8 cellular contexts compared by ENCODE assay signal in genomic region chr19:9934132-9934950, GRCh38. TPM values are rescaled to one million over a fixed set of nuclear protein-coding genes. Genes with fewer than 3 reads are reported as not detected.
A peak's percentile ranks its signal among the peaks of the same experiment; 100 is the strongest.
DNase-seq lines count a peak whose midpoint lies in the region; ATAC-seq and TF ChIP-seq lines count a peak whose summit lies in the region.

No MANE protein-coding gene starts in this region.

- H3K27ac ChIP-seq in C4-2B (no peak overlapping the region), stomach (no peak overlapping the region)

- no peak overlapping the region for H3K4me3 Mint-ChIP-seq in activated T-helper 1 cell treated with anti-CD3 and anti-CD28 coated beads, Interleukin-12 subunit alpha, Interleukin-12 subunit beta, Interleukin-2, Interleukin-4 antibody, amounts not matched to agents 30 ng/mL and 10 ng/mL and 1 ng/mL, durations not matched to agents 14 hours and 24 hours and 36 hours
- H3K4me3 Mint-ChIP-seq in neural crest cell: peak overlapping the region; percentile 80

- H3K9me3 ChIP-seq in stomach: peaks cover 0 to 4% (median 0%) of the 10 kb centered on the region in 4 donors

- no peaks in the 10 kb centered on the region for H3K36me3 Mint-ChIP-seq in activated T-helper 1 cell treated with anti-CD3 and anti-CD28 coated beads, Interleukin-12 subunit alpha, Interleukin-12 subunit beta, Interleukin-2, Interleukin-4 antibody, amounts not matched to agents 30 ng/mL and 10 ng/mL and 1 ng/mL, durations not matched to agents 14 hours and 24 hours and 36 hours (ENCODE audit: low read depth)
- H3K36me3 Mint-ChIP-seq in neural crest cell (ENCODE audit: low read depth): no peaks in the 10 kb centered on the region

- H3K36me3 ChIP-seq in stomach: no peaks in the 10 kb centered on the region

- H3K9me3 Mint-ChIP-seq in activated T-helper 1 cell treated with anti-CD3 and anti-CD28 coated beads, Interleukin-12 subunit alpha, Interleukin-12 subunit beta, Interleukin-2, Interleukin-4 antibody, amounts not matched to agents 30 ng/mL and 10 ng/mL and 1 ng/mL, durations not matched to agents 14 hours and 24 hours and 36 hours: no peaks in the 10 kb centered on the region
- peaks cover 1% of the 10 kb centered on the region for H3K9me3 Mint-ChIP-seq in neural crest cell

- peaks cover 11 to 74% (median 53%) of the 10 kb centered on the region in 3 donors for H3K27me3 ChIP-seq in stomach

- TF ChIP-seq EP300 in stomach (IDR thresholded peaks at IDR 0.05): no peak

- H3K27ac Mint-ChIP-seq in activated T-helper 1 cell treated with anti-CD3 and anti-CD28 coated beads, Interleukin-12 subunit alpha, Interleukin-12 subunit beta, Interleukin-2, Interleukin-4 antibody, amounts not matched to agents 30 ng/mL and 10 ng/mL and 1 ng/mL, durations not matched to agents 14 hours and 24 hours and 36 hours: no peak overlapping the region
- H3K27ac Mint-ChIP-seq in neural crest cell (ENCODE audit: unreplicated experiment): peak overlapping the region; percentile 14

- no peak for TF ChIP-seq POLR2A in stomach (IDR thresholded peaks at IDR 0.05)

- H3K27me3 Mint-ChIP-seq in activated T-helper 1 cell treated with anti-CD3 and anti-CD28 coated beads, Interleukin-12 subunit alpha, Interleukin-12 subunit beta, Interleukin-2, Interleukin-4 antibody, amounts not matched to agents 30 ng/mL and 10 ng/mL and 1 ng/mL, durations not matched to agents 14 hours and 24 hours and 36 hours (ENCODE audit: insufficient read depth): peaks cover 48% of the 10 kb centered on the region
- H3K27me3 Mint-ChIP-seq in neural crest cell (ENCODE audit: low read depth): peaks cover 51% of the 10 kb centered on the region

- TF ChIP-seq CTCF in C4-2B (conservative IDR thresholded peaks at IDR 0.05) (peak; percentile 97), fibroblast of pulmonary artery (IDR thresholded peaks at IDR 0.05; ENCODE audit: low read length, missing control alignments) (peak; percentile 78), neural crest cell (conservative IDR thresholded peaks at IDR 0.05) (peak; percentile 95), stomach (IDR thresholded peaks at IDR 0.05) (peak in 5 of 7 experiments; percentile 55 to 74 (median 67))

- DNase-seq in HCEC 1CT: peak; percentile 50
- peak; percentile 77 for DNase-seq in RPMI8226
- DNase-seq in activated T-helper 1 cell treated with anti-CD3 and anti-CD28 coated beads, Interleukin-12 subunit alpha, Interleukin-12 subunit beta, Interleukin-2, Interleukin-4 antibody, amounts not matched to agents 30 ng/mL and 10 ng/mL and 1 ng/mL, durations not matched to agents 14 hours and 24 hours and 36 hours (ENCODE audit: low spot score): peak; percentile 69
- peak; percentile 73 for DNase-seq in fibroblast of pulmonary artery (ENCODE audit: low read depth)
- peak; percentile 95 for DNase-seq in neural crest cell (ENCODE audit: low read depth, low spot score)
- peak; percentile 68 for DNase-seq in stomach

- H3K4me1 Mint-ChIP-seq in activated T-helper 1 cell treated with anti-CD3 and anti-CD28 coated beads, Interleukin-12 subunit alpha, Interleukin-12 subunit beta, Interleukin-2, Interleukin-4 antibody, amounts not matched to agents 30 ng/mL and 10 ng/mL and 1 ng/mL, durations not matched to agents 14 hours and 24 hours and 36 hours (ENCODE audit: low read depth): peaks cover 26% of the 10 kb centered on the region
- peaks cover 32% of the 10 kb centered on the region for H3K4me1 Mint-ChIP-seq in neural crest cell

- intact Hi-C loops in activated T-helper 1 cell treated with anti-CD3 and anti-CD28 coated beads, Interleukin-12 subunit alpha, Interleukin-12 subunit beta, Interleukin-2, Interleukin-4 antibody, amounts not matched to agents 30 ng/mL and 10 ng/mL and 1 ng/mL, durations not matched to agents 14 hours and 24 hours and 36 hours (cut with micrococcal nuclease): loop anchor here (1.0 to 2.0 kb wide), 5 partner anchors 66 to 316 kb away; no protein-coding TSS in a partner anchor
- intact Hi-C loops in stomach (cut with DNase I; ENCODE audit: low total_unique reads): loop anchor here (10.0 kb wide), 1 partner anchor 460 kb away; no protein-coding TSS in a partner anchor

- peaks cover 13 to 40% (median 29%) of the 10 kb centered on the region in 4 donors for H3K4me1 ChIP-seq in stomach

- 10 to 30% (median 12%) methylated on average over 8 to 23 of the region's 23 CpGs for WGBS in stomach, 5 donors

- H3K4me3 ChIP-seq in fibroblast of pulmonary artery (replicated peaks; ENCODE audit: low read depth, low read length) (no peak overlapping the region), stomach (no peak overlapping the region)

- ATAC-seq in GM21528 (IDR thresholded peaks at IDR 0.05; ENCODE audit: low FRiP score, unreplicated experiment): no peak

RNA-seq across cellular contexts. Expression of gene OLFM2, which starts 2.0 kb away (rescaled TPM):
- 0.78 and 1.6 TPM in 2 replicates for total RNA-seq in activated T-helper 1 cell treated with anti-CD3 and anti-CD28 coated beads, Interleukin-12 subunit alpha, Interleukin-12 subunit beta, Interleukin-2, Interleukin-4 antibody, amounts not matched to agents 30 ng/mL and 10 ng/mL and 1 ng/mL, durations not matched to agents 14 hours and 24 hours and 36 hours
- total RNA-seq in neural crest cell (6.8 and 7.3 TPM in 2 replicates), stomach (10 to 100 TPM in 2 of 5 donors, 1 to 10 TPM in 1, not detected in 2; 8.5 to 15.4 (median 11.0) TPM)
- 1 to 10 TPM; 1.7 to 3.4 (median 1.7) TPM for polyA plus RNA-seq in stomach
